ENCODE assay signal across 10 cellular contexts in genomic region chr1:150628766-150629114, GRCh38. TPM values are rescaled to one million over a fixed set of nuclear protein-coding genes. Genes with fewer than 3 reads are reported as not detected.
A peak's percentile ranks its signal among the peaks of the same experiment; 100 is the strongest.
DNase-seq lines count a peak whose midpoint lies in the region; ATAC-seq, FAIRE-seq and TF ChIP-seq lines count a peak whose summit lies in the region.
"Had no signal": no experiment of that assay in that cellular context is flagged by ENCODE, and none has a peak within 500 bp of the region (broad histone marks: within the 10 kb centered on the region; RNA-seq: fewer than 3 reads in every experiment).

No MANE protein-coding gene starts in this region.

- no peak overlapping the region for H2BK5ac ChIP-seq in H9 (ENCODE audit: insufficient read length, low read length)

- H3K9ac ChIP-seq in H9 (ENCODE audit: extremely low read depth, insufficient read length, low read length), result peak overlapping the region; percentile 80
- peak overlapping the region; percentile 83 to 92 for H3K9ac ChIP-seq in kidney (ENCODE audit: low read length in 2 of 2)

- H3K4me3 Mint-ChIP-seq in H9, result no peak overlapping the region
- H3K4me3 Mint-ChIP-seq: brain; T-helper 1 cell treated with Interleukin-12 subunit alpha and Interleukin-12 subunit beta and Interleukin-4 antibody, amounts not matched to agents 30 μg/mL and 1 μg/mL, for 36 hours had no signal

- H3K23ac ChIP-seq in H9 (ENCODE audit: insufficient read length, low read depth, low read length), result no peak overlapping the region

- H2BK20ac ChIP-seq in H9 (ENCODE audit: low read depth, low read length, poor library complexity, severe bottlenecking), result no peak overlapping the region

- H3K9me3 Mint-ChIP-seq in H9, result no peaks in the 10 kb centered on the region
- H3K9me3 Mint-ChIP-seq: T-helper 1 cell treated with Interleukin-12 subunit alpha and Interleukin-12 subunit beta and Interleukin-4 antibody, amounts not matched to agents 30 μg/mL and 1 μg/mL, for 36 hours had no signal

- no peaks in the 10 kb centered on the region for H3K23me2 ChIP-seq in H9 (ENCODE audit: insufficient read length, low read depth, low read length, poor library complexity, severe bottlenecking)

- peak overlapping the region; percentile 93 for H3K4me2 ChIP-seq in H9 (ENCODE audit: insufficient read depth, insufficient read length, low read length)

- ATAC-seq in HG03565 (IDR thresholded peaks at IDR 0.05; ENCODE audit: unreplicated experiment), result no peak
- ATAC-seq in GM19452 (IDR thresholded peaks at IDR 0.05; ENCODE audit: unreplicated experiment), result no peak

- H2BK120ac ChIP-seq in H9 (ENCODE audit: low read depth, low read length, poor library complexity, severe bottlenecking), result no peak overlapping the region

- H2BK15ac ChIP-seq in H9 (ENCODE audit: low read depth, low read length), result no peak overlapping the region

- no peak overlapping the region for H3K56ac ChIP-seq in H9 (ENCODE audit: insufficient read length, low read depth, low read length)

- H3K36me3 ChIP-seq in adrenal gland (replicated peaks in 1 of 2) (peaks cover 0 to 36% of the 10 kb centered on the region in 2 donors), kidney (ENCODE audit: control insufficient read depth in 1 of 2, insufficient read depth in 2 of 2, low read length in 2 of 2) (peaks cover 18 to 34% of the 10 kb centered on the region in 2 donors)

- H3K36me3 Mint-ChIP-seq in H9 (ENCODE audit: insufficient read depth in 1 of 3, low read depth in 3 of 3), result peaks cover 39 to 51% (median 41%) of the 10 kb centered on the region in 3 experiments

- no peak overlapping the region for H2AFZ ChIP-seq in H9 (ENCODE audit: low read length)

- no peak for FAIRE-seq in kidney (lab: Jason Lieb, UNC)

- TF ChIP-seq CTCF in H9 (conservative IDR thresholded peaks at IDR 0.05) (no peak), adrenal gland (IDR thresholded peaks at IDR 0.05) (no peak), kidney (IDR thresholded peaks at IDR 0.05; ENCODE audit: borderline replicate concordance, extremely low read depth, insufficient read depth) (no peak)

- no peaks in the 10 kb centered on the region for H4K20me1 ChIP-seq in H9 (ENCODE audit: control insufficient read depth, insufficient read depth, insufficient read length)

- TF ChIP-seq POLR2A in adrenal gland (IDR thresholded peaks at IDR 0.05), result no peak

- H3K27ac ChIP-seq in H9 (ENCODE audit: insufficient read length, low read depth, low read length) (no peak overlapping the region), adrenal gland (peak overlapping the region; percentile 93 to 99 (median 98)), kidney (ENCODE audit: low read depth in 2 of 2, low read length in 2 of 2) (peak overlapping the region; percentile 98 to 99), substantia nigra (ENCODE audit: low read depth, low read length, poor library complexity, severe bottlenecking) (peak overlapping the region; percentile 97)

- DNase-seq in H9 (no peak), adrenal gland (no peak), kidney (no peak), substantia nigra (lab: John Stamatoyannopoulos, UW) (no peak), dedifferentiated amniotic fluid mesenchymal stem cell (ENCODE audit: extremely low spot score) (no peak), SKM-1 treated with dmso at 0.1 percent for 144 hours (lab: John Stamatoyannopoulos, UW; ENCODE audit: unreplicated experiment) (no peak)

- H3K27me3 ChIP-seq in H9 (ENCODE audit: insufficient read depth, low read length), result peaks cover under 1% of the 10 kb centered on the region; the same call in 1 of the 2 replicates
- no peaks in the 10 kb centered on the region for H3K27me3 ChIP-seq in adrenal gland

- H4K5ac ChIP-seq in H9 (ENCODE audit: insufficient read length, low read depth, low read length), result no peak overlapping the region

- peaks cover 29 to 37% of the 10 kb centered on the region in 2 experiments for H3K4me1 Mint-ChIP-seq in H9

- no peak overlapping the region for H3K18ac ChIP-seq in H9 (ENCODE audit: insufficient read length, low read depth, low read length)

- H4K8ac ChIP-seq in H9 (replicated peaks; ENCODE audit: insufficient read length, low read depth, low read length), result no peak overlapping the region

- H3K79me2 ChIP-seq in H9 (ENCODE audit: insufficient read depth, low read length), result peaks cover 13% of the 10 kb centered on the region; the same call in 1 of the 2 replicates

- H4K91ac ChIP-seq in H9 (ENCODE audit: insufficient read length, low read depth, low read length), result no peak overlapping the region

- H3K9me3 ChIP-seq in H9 (ENCODE audit: control insufficient read depth, low read depth, low read length) (no peaks in the 10 kb centered on the region), adrenal gland (replicated peaks in 1 of 3) (no peaks in the 10 kb centered on the region), kidney (ENCODE audit: control insufficient read depth in 1 of 2, low read length in 2 of 2) (no peaks in the 10 kb centered on the region)

- WGBS in H9 (ENCODE audit: extremely low coverage, insufficient read length, low lambda C conversion rate), result no CpG with 5 or more reads among the region's 9 CpGs
- WGBS in adrenal gland, 4 donors, result 1 to 4% (median 1%) methylated on average over 9 of the region's 9 CpGs

- H3K14ac ChIP-seq in H9 (ENCODE audit: insufficient read depth, low read length), result peak overlapping the region; percentile 21; the same call in 1 of the 2 replicates

- H3K27me3 Mint-ChIP-seq in H9 (ENCODE audit: low read depth), result no peaks in the 10 kb centered on the region

- no peaks in the 10 kb centered on the region for H3K79me1 ChIP-seq in H9 (ENCODE audit: insufficient read depth, low read depth, low read length, poor library complexity, severe bottlenecking)

- H3K4me1 ChIP-seq in H9 (ENCODE audit: insufficient read depth, low read length), result peaks cover 7% of the 10 kb centered on the region; the same call in 1 of the 2 replicates
- peaks cover 12 to 27% of the 10 kb centered on the region in 2 donors for H3K4me1 ChIP-seq in adrenal gland (replicated peaks in 1 of 2)
- peaks cover 5 to 9% of the 10 kb centered on the region in 2 donors for H3K4me1 ChIP-seq in kidney (ENCODE audit: control insufficient read depth in 1 of 2, insufficient read depth in 1 of 2, low read depth in 1 of 2, low read length in 2 of 2)

- no peak overlapping the region for H2AK5ac ChIP-seq in H9 (ENCODE audit: insufficient read length, low read length)

- no peak overlapping the region for H3K4ac ChIP-seq in H9 (ENCODE audit: low read depth, low read length)

- H3K4me3 ChIP-seq in adrenal gland (peak overlapping the region in 3 of 4 donors; percentile 27 to 82 (median 77)), kidney (ENCODE audit: low read length in 2 of 2) (peak overlapping the region; percentile 90 to 93)

- no peak overlapping the region for H3T11ph ChIP-seq in H9 (ENCODE audit: low read length)

- no peak overlapping the region for H2BK12ac ChIP-seq in H9 (ENCODE audit: insufficient read length, low read depth, low read length)

- intact Hi-C loops in adrenal gland (cut with DNase I) (no loop called here), kidney (cut with DNase I) (loop anchor here (10.0 kb wide), 1 partner anchor 54 kb away; the partner anchor contains the start of gene MCL1)

- H3K27ac Mint-ChIP-seq in H9, result no peak overlapping the region
- H3K27ac Mint-ChIP-seq: T-helper 1 cell treated with Interleukin-12 subunit alpha and Interleukin-12 subunit beta and Interleukin-4 antibody, amounts not matched to agents 30 μg/mL and 1 μg/mL, for 36 hours had no signal

RNA-seq across cellular contexts. Expression of gene ENSA, which starts 0.7 kb away (rescaled TPM):
- 212 and 218 TPM in 2 replicates for total RNA-seq in H9 (2021)
- 100 to 1,000 TPM in 5 of 8 donors, 10 to 100 TPM in 3; 91.8 to 167 (median 118) TPM for total RNA-seq in adrenal gland
- polyA plus RNA-seq in adrenal gland, result 100 to 1,000 TPM in 2 of 3 donors, 10 to 100 TPM in 1; 100.0 to 215 (median 110) TPM
- total RNA-seq in kidney, result 193 TPM
- 172 TPM for polyA plus RNA-seq in kidney (ENCODE audit: insufficient read depth, low read depth, low replicate concordance)

RNA-seq across cellular contexts. Expression of gene MCL1, which starts 49.3 kb away (rescaled TPM):
- total RNA-seq in H9 (2021) (247 and 250 TPM in 2 replicates), adrenal gland (100 to 1,000 TPM; 146 to 299 (median 207) TPM), kidney (253 TPM)
- polyA plus RNA-seq in adrenal gland (100 to 1,000 TPM in 1 of 3 donors, 10 to 100 TPM in 2; 57.4 to 187 (median 90.5) TPM), kidney (ENCODE audit: insufficient read depth, low read depth, low replicate concordance) (79.5 TPM)
